ENCODE assay signal across 12 cellular contexts in the genomic region with DNA sequence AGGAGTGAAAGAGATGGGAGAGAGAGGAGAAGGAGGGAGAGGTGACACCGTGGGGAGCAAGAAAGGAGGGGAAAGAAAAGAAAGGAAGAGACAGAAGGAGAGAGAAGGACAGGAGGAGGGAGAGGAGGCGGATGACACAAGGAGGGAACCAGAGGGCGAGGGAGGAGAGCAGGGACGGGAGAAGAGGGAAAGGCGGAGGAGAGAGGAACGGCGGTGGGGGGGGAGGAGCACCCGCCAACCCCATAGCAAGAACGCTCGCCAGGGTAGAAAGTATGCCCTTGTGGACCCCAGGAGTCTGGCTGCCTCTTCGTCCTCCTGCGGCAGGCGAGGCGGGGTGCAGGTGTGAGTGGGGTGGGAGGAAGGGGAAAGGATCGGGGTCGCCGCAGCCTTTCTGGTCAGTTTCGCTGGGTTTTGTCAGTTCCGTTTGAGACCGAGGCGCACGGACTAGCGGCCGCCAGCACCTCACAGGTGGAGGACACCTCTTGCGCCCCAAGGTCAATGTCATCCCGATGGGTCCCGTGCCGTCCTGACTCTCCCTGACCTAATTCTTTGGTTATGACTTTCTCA. TPM values are rescaled to one million over a fixed set of nuclear protein-coding genes. Genes with fewer than 3 reads are reported as not detected.
DNase-seq lines count a peak whose midpoint lies in the region; ATAC-seq and TF ChIP-seq lines count a peak whose summit lies in the region.
"Had no signal": no experiment of that assay in that cellular context is flagged by ENCODE, and none has a peak within 500 bp of the region (broad histone marks: within the 10 kb centered on the region; RNA-seq: fewer than 3 reads in every experiment).

No MANE protein-coding gene starts in this region.

- H3K36me3 ChIP-seq in ectodermal cell (ENCODE audit: control insufficient read depth, insufficient read depth, low read length) (no peaks in the 10 kb centered on the region), ascending aorta (no peaks in the 10 kb centered on the region)

- DNase-seq in activated T-cell treated with anti-CD3 and anti-CD28 coated beads, Interleukin-2, amount 50 U/mL, for 72 hours = no peak
- no peak for DNase-seq in activated T-cell treated with anti-CD3 and anti-CD28 coated beads, Interleukin-2, amount 50 U/mL, for 1 hour
- DNase-seq in NCI-H2196 (lab: John Stamatoyannopoulos, UW; ENCODE audit: unreplicated experiment) = peak; percentile 56
- DNase-seq in stimulated activated naive CD8-positive, alpha-beta T cell treated with anti-CD3 and anti-CD28 coated beads, Interleukin-15, amount 100 ng/mL, for 72 hours = no peak
- DNase-seq in ascending aorta (ENCODE audit: low spot score in 2 of 2) = no peak
- no peak for DNase-seq in NOMO-1 (lab: John Stamatoyannopoulos, UW; ENCODE audit: unreplicated experiment in 2 of 2)
- DNase-seq: CD8-positive, alpha-beta memory T cell had no signal

- H3K4me3 ChIP-seq in ectodermal cell (ENCODE audit: insufficient read depth, low read depth, low read length) (peak overlapping the region; percentile 9), ascending aorta (no peak overlapping the region)

- no peak for TF ChIP-seq CTCF in ascending aorta (IDR thresholded peaks at IDR 0.05)

- peak overlapping the region; percentile 68 to 82 for H3K4me3 Mint-ChIP-seq in activated T-cell treated with anti-CD3 and anti-CD28 coated beads, Interleukin-2, amount 50 U/mL, for 72 hours
- H3K4me3 Mint-ChIP-seq in stimulated activated naive CD8-positive, alpha-beta T cell treated with anti-CD3 and anti-CD28 coated beads, Interleukin-15, amount 100 ng/mL, for 72 hours = peak overlapping the region; percentile 28 to 37
- H3K4me3 Mint-ChIP-seq: central memory CD8-positive, alpha-beta T cell had no signal

- H3K27me3 Mint-ChIP-seq in activated T-cell treated with anti-CD3 and anti-CD28 coated beads, Interleukin-2, amount 50 U/mL, for 72 hours (ENCODE audit: low read depth) = peaks cover 75% of the 10 kb centered on the region
- H3K27me3 Mint-ChIP-seq in stimulated activated naive CD8-positive, alpha-beta T cell treated with anti-CD3 and anti-CD28 coated beads, Interleukin-15, amount 100 ng/mL, for 72 hours = peaks cover 87% of the 10 kb centered on the region

- H3K27me3 ChIP-seq in ectodermal cell (ENCODE audit: control insufficient read depth, insufficient read depth, low read length, poor library complexity, severe bottlenecking) (peaks cover 98% of the 10 kb centered on the region), ascending aorta (peaks cover 19% of the 10 kb centered on the region)

- H3K27ac Mint-ChIP-seq in activated T-cell treated with anti-CD3 and anti-CD28 coated beads, Interleukin-2, amount 50 U/mL, for 72 hours = no peak overlapping the region
- no peak overlapping the region for H3K27ac Mint-ChIP-seq in stimulated activated naive CD8-positive, alpha-beta T cell treated with anti-CD3 and anti-CD28 coated beads, Interleukin-15, amount 100 ng/mL, for 72 hours
- H3K27ac Mint-ChIP-seq: CD8-positive, alpha-beta memory T cell had no signal

- no peak overlapping the region for H3K27ac ChIP-seq in ectodermal cell (ENCODE audit: insufficient read depth, low read depth, low read length, poor library complexity, severe bottlenecking)
- no peak overlapping the region for H3K27ac ChIP-seq in ascending aorta
- H3K27ac ChIP-seq: KMS-11 had no signal

- intact Hi-C loops in ascending aorta (cut with DNase I) = loop anchor here (10.0 kb wide), 1 partner anchor 279 kb away; no protein-coding TSS in a partner anchor

- H3K4me1 ChIP-seq in ectodermal cell (ENCODE audit: control insufficient read depth, insufficient read depth, low read length) (peaks cover 24% of the 10 kb centered on the region), ascending aorta (peaks cover 3 to 9% of the 10 kb centered on the region in 2 donors)

- H3K9me3 Mint-ChIP-seq in activated T-cell treated with anti-CD3 and anti-CD28 coated beads, Interleukin-2, amount 50 U/mL, for 72 hours = no peaks in the 10 kb centered on the region
- no peaks in the 10 kb centered on the region for H3K9me3 Mint-ChIP-seq in stimulated activated naive CD8-positive, alpha-beta T cell treated with anti-CD3 and anti-CD28 coated beads, Interleukin-15, amount 100 ng/mL, for 72 hours
- H3K9me3 Mint-ChIP-seq: CD8-positive, alpha-beta memory T cell; central memory CD8-positive, alpha-beta T cell had no signal

- no peak for ATAC-seq in activated T-cell treated with anti-CD3 and anti-CD28 coated beads, Interleukin-2, amount 50 U/mL, for 72 hours (replicated peaks in 1 of 2)
- no peak for ATAC-seq in stimulated activated naive CD8-positive, alpha-beta T cell treated with anti-CD3 and anti-CD28 coated beads, Interleukin-15, amount 100 ng/mL, for 72 hours
- ATAC-seq in GM19035 (IDR thresholded peaks at IDR 0.05; ENCODE audit: unreplicated experiment) = no peak

- H3K9me3 ChIP-seq in ectodermal cell (ENCODE audit: control insufficient read depth, low read length) (no peaks in the 10 kb centered on the region), ascending aorta (no peaks in the 10 kb centered on the region)

- 1 to 2% methylated on average over 28 of the region's 28 CpGs for WGBS in ectodermal cell, 2 experiments

- peaks cover 57% of the 10 kb centered on the region for H3K4me1 Mint-ChIP-seq in activated T-cell treated with anti-CD3 and anti-CD28 coated beads, Interleukin-2, amount 50 U/mL, for 72 hours (ENCODE audit: low read depth)
- H3K4me1 Mint-ChIP-seq in stimulated activated naive CD8-positive, alpha-beta T cell treated with anti-CD3 and anti-CD28 coated beads, Interleukin-15, amount 100 ng/mL, for 72 hours = peaks cover 56% of the 10 kb centered on the region

- peaks cover 0 to 2% of the 10 kb centered on the region in 2 donors for H3K36me3 Mint-ChIP-seq in activated T-cell treated with anti-CD3 and anti-CD28 coated beads, Interleukin-2, amount 50 U/mL, for 72 hours (ENCODE audit: insufficient read depth in 2 of 2)

RNA-seq across cellular contexts. Expression of a gene that starts 4.4 kb away (rescaled TPM):
- total RNA-seq in activated T-cell treated with anti-CD3 and anti-CD28 coated beads, Interleukin-2, amount 50 U/mL, for 72 hours = 1 to 10 TPM; 4.1 to 7.4 TPM
- 2.2 TPM for polyA plus RNA-seq in ectodermal cell (2013, experiment 1 of 4)
- polyA plus RNA-seq in ectodermal cell (2013, experiment 2 of 4) = 3.1 TPM
- 4.7 TPM for polyA plus RNA-seq in ectodermal cell (2013, experiment 3 of 4)
- 5.8 TPM for polyA plus RNA-seq in ectodermal cell (2013, experiment 4 of 4)
- not detected for total RNA-seq in ascending aorta
- total RNA-seq: omental fat pad had no signal
- polyA plus RNA-seq: CD8-positive, alpha-beta memory T cell had no signal
